27 cellular contexts compared by ENCODE assay signal in the genomic region with DNA sequence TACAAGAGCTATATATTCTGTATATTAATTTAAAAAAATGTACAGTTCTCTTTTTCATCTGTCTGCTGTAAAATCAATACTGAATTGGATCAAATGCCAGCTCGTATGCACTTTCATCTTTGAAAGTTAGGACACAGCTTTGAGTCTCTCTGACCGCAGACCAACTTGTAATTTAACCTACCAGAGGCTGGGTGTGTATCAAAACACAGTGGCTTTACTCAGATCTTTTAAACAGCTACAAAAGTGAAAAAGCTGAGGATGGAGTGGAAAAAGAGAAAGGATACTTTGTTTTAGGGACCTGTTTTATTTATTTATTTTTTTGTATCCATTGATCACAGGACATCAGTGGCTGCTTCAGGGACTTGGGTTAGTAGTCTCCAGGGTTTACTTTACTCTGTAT. TPM values are rescaled to one million over a fixed set of nuclear protein-coding genes. Genes with fewer than 3 reads are reported as not detected.
"Had no signal": no experiment of that assay in that cellular context is flagged by ENCODE, and none has a peak within 500 bp of the region (broad histone marks: within the 10 kb centered on the region; RNA-seq: fewer than 3 reads in every experiment).

No MANE protein-coding gene starts in this region.

- H3K27me3 ChIP-seq: esophagus squamous epithelium, hepatocyte, left lung, pancreas, right lobe of liver, thyroid gland had no signal

- H3K4me3 Mint-ChIP-seq: effector memory CD8-positive, alpha-beta T cell; naive thymus-derived CD8-positive, alpha-beta T cell; stimulated activated naive CD8-positive, alpha-beta T cell treated with anti-CD3 and anti-CD28 coated beads, Interleukin-15, amount 100 ng/mL, for 72 hours had no signal

- H2AFZ ChIP-seq: hepatocyte had no signal

- H3K27ac ChIP-seq: esophagus squamous epithelium, hepatocyte, left lung, pancreas, right lobe of liver, thyroid gland had no signal

- H3K4me1 Mint-ChIP-seq: naive thymus-derived CD8-positive, alpha-beta T cell; stimulated activated naive CD8-positive, alpha-beta T cell treated with anti-CD3 and anti-CD28 coated beads, Interleukin-15, amount 100 ng/mL, for 72 hours had no signal

- H3K9me3 ChIP-seq: esophagus squamous epithelium, left lung, pancreas, right lobe of liver, thyroid gland had no signal

- H3K4me2 ChIP-seq: hepatocyte, smooth muscle cell had no signal

- H3K4me3 ChIP-seq: esophagus squamous epithelium, hepatocyte, left lung, pancreas, right lobe of liver, smooth muscle cell, thyroid gland had no signal

- H3K27ac Mint-ChIP-seq: effector memory CD8-positive, alpha-beta T cell; naive thymus-derived CD8-positive, alpha-beta T cell; stimulated activated naive CD8-positive, alpha-beta T cell treated with anti-CD3 and anti-CD28 coated beads, Interleukin-15, amount 100 ng/mL, for 72 hours had no signal

- H3K27me3 Mint-ChIP-seq: stimulated activated naive CD8-positive, alpha-beta T cell treated with anti-CD3 and anti-CD28 coated beads, Interleukin-15, amount 100 ng/mL, for 72 hours had no signal

- H3K9me3 Mint-ChIP-seq: effector memory CD8-positive, alpha-beta T cell; stimulated activated naive CD8-positive, alpha-beta T cell treated with anti-CD3 and anti-CD28 coated beads, Interleukin-15, amount 100 ng/mL, for 72 hours had no signal

- ATAC-seq: effector memory CD8-positive, alpha-beta T cell; left lung; naive thymus-derived CD8-positive, alpha-beta T cell; pancreas; right lobe of liver; stimulated activated naive CD8-positive, alpha-beta T cell treated with anti-CD3 and anti-CD28 coated beads, Interleukin-15, amount 100 ng/mL, for 72 hours had no signal

- H3K79me2 ChIP-seq: hepatocyte had no signal

- H3K36me3 ChIP-seq: esophagus squamous epithelium, left lung, pancreas, right lobe of liver, thyroid gland had no signal

- DNase-seq: cerebellar nuclear complex; cortex of kidney; effector memory CD8-positive, alpha-beta T cell; erythroblast; esophagus squamous epithelium; head of caudate nucleus; kidney; left lung; mesenchymal stem cell; midbrain; naive thymus-derived CD8-positive, alpha-beta T cell; occipital lobe; pancreas; right lobe of liver; stimulated activated CD4-positive, alpha-beta T cell treated with anti-CD3 and anti-CD28 coated beads, Interleukin-12 subunit alpha, Interleukin-12 subunit beta, amount 100 ng/mL, for 4 hours; stimulated activated CD4-positive, alpha-beta T cell treated with anti-CD3 and anti-CD28 coated beads, Interleukin-1b, Interleukin-23, amount 100 ng/mL, for 48 hours; stimulated activated CD4-positive, alpha-beta T cell treated with anti-CD3 and anti-CD28 coated beads, Interleukin-4, amount 100 ng/mL, for 1 hour; stimulated activated CD8-positive, alpha-beta memory T cell treated with anti-CD3 and anti-CD28 coated beads, Interleukin-4, amount 100 ng/mL, for 48 hours; stimulated activated naive CD4-positive, alpha-beta T cell; stimulated activated naive CD8-positive, alpha-beta T cell treated with anti-CD3 and anti-CD28 coated beads, Interleukin-15, amount 100 ng/mL, for 72 hours; thyroid gland; trophoblast cell had no signal

- H3K4me1 ChIP-seq: pancreas, right lobe of liver, thyroid gland had no signal

- H3K36me3 Mint-ChIP-seq: naive thymus-derived CD8-positive, alpha-beta T cell had no signal

RNA-seq across cellular contexts. Expression of a gene that starts 44.1 kb away (rescaled TPM):
- total RNA-seq: dermis microvascular lymphatic vessel endothelial cell, lung microvascular endothelial cell, pulmonary artery endothelial cell had no signal
